Comparison of ENCODE assay signal across 9 cellular contexts in the genomic region with DNA sequence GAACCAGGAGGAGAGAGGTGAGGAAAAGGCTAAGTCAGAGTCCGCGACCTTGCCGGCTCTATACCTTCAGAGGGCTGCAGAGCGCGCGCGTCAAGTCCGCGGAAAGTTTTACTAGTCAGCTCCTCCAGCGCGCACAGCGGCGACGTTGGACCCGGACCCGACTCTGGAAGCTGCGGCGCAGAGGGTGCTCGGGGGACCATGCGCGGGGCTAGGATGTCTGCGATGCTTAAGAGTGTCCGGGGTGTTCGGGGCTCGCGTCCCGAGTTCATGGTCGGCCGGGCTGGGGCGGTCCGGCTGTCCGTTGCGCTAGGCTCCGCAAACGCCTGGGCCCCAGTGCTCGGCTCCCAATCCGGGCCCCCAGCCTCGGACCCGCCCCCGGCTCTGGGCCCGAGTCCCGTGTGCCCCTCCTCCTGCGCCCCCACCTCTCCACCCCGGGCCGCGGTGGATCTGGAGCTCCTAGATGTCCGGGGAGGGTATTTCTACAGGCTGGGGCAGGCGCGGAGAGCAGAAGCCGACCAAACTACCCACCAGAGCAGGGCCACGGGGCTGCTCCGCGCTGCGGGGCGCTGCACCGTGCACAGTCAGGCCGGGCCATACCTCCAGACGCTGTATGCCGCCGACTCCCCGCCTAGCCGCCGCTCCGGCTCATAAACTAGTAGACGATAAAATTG. TPM values are rescaled to one million over a fixed set of nuclear protein-coding genes. Genes with fewer than 3 reads are reported as not detected.
DNase-seq lines count a peak whose midpoint lies in the region; ATAC-seq, FAIRE-seq and TF ChIP-seq lines count a peak whose summit lies in the region.
"Had no signal": no experiment of that assay in that cellular context is flagged by ENCODE, and none has a peak within 500 bp of the region (broad histone marks: within the 10 kb centered on the region; RNA-seq: fewer than 3 reads in every experiment).

A gene with protein sequence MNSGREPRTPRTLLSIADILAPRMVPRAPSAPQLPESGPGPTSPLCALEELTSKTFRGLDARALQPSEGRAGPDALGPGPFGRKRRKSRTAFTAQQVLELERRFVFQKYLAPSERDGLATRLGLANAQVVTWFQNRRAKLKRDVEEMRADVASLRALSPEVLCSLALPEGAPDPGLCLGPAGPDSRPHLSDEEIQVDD (minus strand): TSS at position 335 of the 671 bp plus-strand sequence. CDS start 66 bp downstream, at position 269.

- BruUV-seq in HepG2 (replicated peaks; lab: Mats Ljungman, UMichigan): no TSS peak

- H3K4me1 ChIP-seq in HepG2 (ENCODE audit: insufficient read depth, low read length): peaks cover 73% of the 10 kb centered on the region
- peaks cover 1 to 55% (median 49%) of the 10 kb centered on the region in 5 donors for H3K4me1 ChIP-seq in subcutaneous abdominal adipose tissue (ENCODE audit: control insufficient read depth in 5 of 5, insufficient read depth in 5 of 5, low read length in 5 of 5)

- intact Hi-C loops in HepG2 (cut with micrococcal nuclease; ENCODE audit: unreplicated experiment): loop anchor here (10.0 kb wide), 1 partner anchor 1805 kb away; no protein-coding TSS in a partner anchor

- TF ChIP-seq CTCF in HepG2 (CRISPR knock-in tag; IDR thresholded peaks at IDR 0.05): no peak

- no peaks in the 10 kb centered on the region for H3K9me3 ChIP-seq in HepG2 (ENCODE audit: low read length)
- no peaks in the 10 kb centered on the region for H3K9me3 ChIP-seq in subcutaneous abdominal adipose tissue (ENCODE audit: control insufficient read depth in 5 of 5, low read length in 5 of 5)

- no peaks in the 10 kb centered on the region for H4K20me1 ChIP-seq in HepG2 (ENCODE audit: insufficient read depth, low read length)

- peak within 1 kb of the TSS; percentile 92 for H3K4me2 ChIP-seq in HepG2 (ENCODE audit: low read depth, low read length)

- H3K36me3 ChIP-seq in HepG2 (replicated peaks in 1 of 2; ENCODE audit: control insufficient read depth in 1 of 2, insufficient read depth in 2 of 2, low read length in 2 of 2) (no peaks in the 10 kb centered on the region), subcutaneous abdominal adipose tissue (ENCODE audit: control insufficient read depth in 5 of 5, insufficient read depth in 5 of 5, low read length in 5 of 5) (peaks cover under 1 to 2% (median 1%) of the 10 kb centered on the region in 5 donors)

- CTCF ChIA-PET in HepG2 (lab: Yijun Ruan, JAX; ENCODE audit: low intra/inter-chr PET ratio, low total read pairs): no interaction called here

- H3K27ac ChIP-seq in HepG2 (ENCODE audit: extremely low read length, insufficient read depth, low read length) (peak within 1 kb of the TSS; percentile 70), subcutaneous abdominal adipose tissue (ENCODE audit: low read depth, low read length) (no peak within 1 kb of the TSS)

- no peak for TF ChIP-seq RAD21 in HepG2 (CRISPR knock-in tag; IDR thresholded peaks at IDR 0.05)

- WGBS in HepG2 (ENCODE audit: low lambda C conversion rate): 71% methylated on average over 60 of the region's 65 CpGs

- H3K9ac ChIP-seq in HepG2 (ENCODE audit: insufficient read depth, low read depth, low read length) (peak within 1 kb of the TSS; percentile 50), subcutaneous abdominal adipose tissue (ENCODE audit: low read length in 5 of 5) (peak within 1 kb of the TSS in 1 of 5 donors; percentile 28)

- TF ChIP-seq EP300 in HepG2 (IDR thresholded peaks at IDR 0.05; ENCODE audit: low read depth in 2 of 2, low read length in 2 of 2) (no peak), HepG2 (CRISPR knock-in tag; IDR thresholded peaks at IDR 0.05; ENCODE audit: borderline replicate concordance) (no peak)

- FAIRE-seq in HepG2 (lab: Jason Lieb, UNC): no peak
- FAIRE-seq: A204.1 had no signal

- DNase-seq in DMS 273 (lab: John Stamatoyannopoulos, UW; ENCODE audit: unreplicated experiment) (peak; percentile 50), DMS 273 treated with DMSO at 0.1 percent for 48 hours (lab: John Stamatoyannopoulos, UW) (no peak), astrocyte of the hippocampus (ENCODE audit: low read depth, low spot score) (peak; percentile 52), HepG2 (ENCODE audit: low spot score) (no peak)

- POLR2A ChIA-PET in HepG2 (lab: Yijun Ruan, JAX): interaction anchor here (1.0 to 16.5 kb wide), 9 partner anchors 8 to 69 kb away, joined by 3 to 795 read pairs (median 22); partner anchors contain the start of genes AUP1, CCDC142, DQX1 and HTRA2

- H2AFZ ChIP-seq in HepG2 (ENCODE audit: low read length): no peak within 1 kb of the TSS

- TF ChIP-seq POLR2A in HepG2 (IDR thresholded peaks at IDR 0.05; ENCODE audit: insufficient read depth in 1 of 2, low read depth in 2 of 2, low read length in 2 of 2): no peak

- ATAC-seq in HepG2: peak; percentile 4
- no peak for ATAC-seq in GM21619 (IDR thresholded peaks at IDR 0.05; ENCODE audit: unreplicated experiment)
- no peak for ATAC-seq in GM19452 (IDR thresholded peaks at IDR 0.05; ENCODE audit: unreplicated experiment)
- no peak for ATAC-seq in HG03439 (IDR thresholded peaks at IDR 0.05; ENCODE audit: unreplicated experiment)

- H3K27me3 ChIP-seq in HepG2 (ENCODE audit: control insufficient read depth in 1 of 2, insufficient read depth in 2 of 2, low read length in 2 of 2) (no peaks in the 10 kb centered on the region; a peak in 1 of 5 replicates), subcutaneous abdominal adipose tissue (ENCODE audit: control insufficient read depth in 5 of 5, insufficient read depth in 4 of 5, low read length in 5 of 5) (peaks cover 31 to 52% (median 39%) of the 10 kb centered on the region in 5 donors)

- peaks cover 30% of the 10 kb centered on the region for H3K79me2 ChIP-seq in HepG2 (ENCODE audit: insufficient read depth, low read length)

- in situ Hi-C loops in HepG2 (cut with HindIII; ENCODE audit: extremely low pct_ligation_motif_present, low pct_unique_long_range_greater_than_20kb): no loop called here

- H3K4me3 ChIP-seq in HepG2 (replicated peaks in 1 of 3; ENCODE audit: insufficient read depth in 1 of 3, low read depth in 2 of 3, low read length in 3 of 3): peak within 1 kb of the TSS; percentile 32 to 66 (median 53); a peak in 5 of 6 replicates
- peak within 1 kb of the TSS; percentile 36 to 59 (median 52) for H3K4me3 ChIP-seq in subcutaneous abdominal adipose tissue (ENCODE audit: low read depth in 1 of 5, low read length in 5 of 5)

TF ChIP-seq in HepG2, 621 proteins besides CTCF, POLR2A, EP300 and RAD21 (continues in another document):
- TF ChIP-seq GABPB1 (CRISPR knock-in tag; IDR thresholded peaks at IDR 0.05) (peak; percentile 57; the same call in 1 of the 2 replicates), PHB2 (IDR thresholded peaks at IDR 0.05; ENCODE audit: partially characterized antibody) (no peak), TAF1 (CRISPR knock-in tag; IDR thresholded peaks at IDR 0.05) (peak; percentile 29; the same call in 1 of the 2 replicates), ZNF30 (CRISPR knock-in tag; IDR thresholded peaks at IDR 0.05) (0 out of 2 replicates have a peak, but pooled peaks have one; percentile 8), GZF1 (CRISPR knock-in tag; IDR thresholded peaks at IDR 0.05) (0 out of 2 replicates have a peak, but pooled peaks have one; percentile 69), ZNF280D (CRISPR knock-in tag; IDR thresholded peaks at IDR 0.05) (0 out of 2 replicates have a peak, but pooled peaks have one; percentile 47), BCL6 (CRISPR knock-in tag; IDR thresholded peaks at IDR 0.05) (0 out of 2 replicates have a peak, but pooled peaks have one; percentile 13)

RNA-seq across cellular contexts. Expression of the gene that starts here (rescaled TPM):
- 4.0 and 8.1 TPM in 2 replicates for total RNA-seq in HepG2 (2016; rRNA removed; fragmentation: Illumina TruSeq; extraction: Trizol)
- total RNA-seq in HepG2 (2016; cell fraction: cytosol; rRNA removed; fragmentation: Illumina TruSeq; extraction: Trizol; ENCODE audit: low read depth): 1.6 and 4.3 TPM in 2 replicates
- 7.3 and 8.7 TPM in 2 replicates for total RNA-seq in HepG2 (2016; cell fraction: insoluble cytoplasmic fraction; rRNA removed; fragmentation: Illumina TruSeq; extraction: Trizol)
- total RNA-seq in HepG2 (2016; cell fraction: membrane; rRNA removed; fragmentation: Illumina TruSeq; extraction: Trizol): 2.9 and 6.9 TPM in 2 replicates
- 6.7 and 10.5 TPM in 2 replicates for total RNA-seq in HepG2 (2016; cell fraction: nucleus; rRNA removed; fragmentation: Illumina TruSeq; extraction: Trizol)
- 6.4 and 7.3 TPM in 2 replicates for polyA plus RNA-seq in HepG2 (2011; rRNA removed)
- 5.1 and 7.2 TPM in 2 replicates for polyA plus RNA-seq in HepG2 (2011; cell fraction: cytosol; rRNA removed)
- polyA plus RNA-seq in HepG2 (2011; cell fraction: nucleus; rRNA removed): 43.6 and 46.5 TPM in 2 replicates
- 7.8 and 8.2 TPM in 2 replicates for polyA plus RNA-seq in HepG2 (2012)
- polyA plus RNA-seq in HepG2 (2016; cell fraction: cytosol; fragmentation: Illumina TruSeq; extraction: Trizol; ENCODE audit: low read depth): 3.0 and 3.5 TPM in 2 replicates
- polyA plus RNA-seq in HepG2 (2016; cell fraction: insoluble cytoplasmic fraction; fragmentation: Illumina TruSeq; extraction: Trizol; ENCODE audit: low read depth): 8.9 and 9.5 TPM in 2 replicates
- 4.3 and 5.5 TPM in 2 replicates for polyA plus RNA-seq in HepG2 (2016; cell fraction: membrane; fragmentation: Illumina TruSeq; extraction: Trizol; ENCODE audit: low read depth)
- polyA plus RNA-seq in HepG2 (2016; cell fraction: nucleus; fragmentation: Illumina TruSeq; extraction: Trizol; ENCODE audit: insufficient read depth, low read depth): 14.4 and 14.6 TPM in 2 replicates
- 0.14 and 7.2 TPM in 2 replicates for polyA minus RNA-seq in HepG2 (2011; rRNA and poly(A)+ RNA removed; ENCODE audit: low replicate concordance)
- 3.6 TPM in 2 replicates for polyA minus RNA-seq in HepG2 (2011; cell fraction: cytosol; rRNA and poly(A)+ RNA removed)
- polyA minus RNA-seq in HepG2 (2011; cell fraction: nucleus; rRNA and poly(A)+ RNA removed): 9.8 and 12.1 TPM in 2 replicates

Comparison
In these comparisons a context has a peak if more than half of its experiments do, and no peak if none do; other contexts are left out.
1. DNase-seq: peak in DMS 273 (single experiment) and astrocyte of the hippocampus (single experiment); none in DMS 273 treated with DMSO at 0.1 percent for 48 hours (single experiment) and HepG2 (single experiment).